Comparison of ENCODE assay signal across 20 cellular contexts in genomic region chr2:182921234-182921633, GRCh38. TPM values are rescaled to one million over a fixed set of nuclear protein-coding genes. Genes with fewer than 3 reads are reported as not detected.
DNase-seq lines count a peak whose midpoint lies in the region; ATAC-seq, FAIRE-seq and TF ChIP-seq lines count a peak whose summit lies in the region.
"Had no signal": no experiment of that assay in that cellular context is flagged by ENCODE, and none has a peak within 500 bp of the region (broad histone marks: within the 10 kb centered on the region; RNA-seq: fewer than 3 reads in every experiment).

No MANE protein-coding gene starts in this region.

- no peak for TF ChIP-seq RAD21 in GM12878 (IDR thresholded peaks at IDR 0.05; ENCODE audit: insufficient read depth, low read depth, low read length)

- POLR2A ChIA-PET in GM12878 (lab: Charles Lee), result no interaction called here
- POLR2A ChIA-PET in CD4-positive, alpha-beta memory T cell (lab: Charles Lee; ENCODE audit: partially characterized antibody), result no interaction called here

- SMC1A ChIA-PET in GM12878 (lab: Charles Lee; ENCODE audit: uncharacterized antibody, unreplicated experiment), result no interaction called here

- no peaks in the 10 kb centered on the region for H3K27me3 ChIP-seq in GM12878 (replicated peaks in 1 of 2; ENCODE audit: control insufficient read depth in 2 of 2, insufficient read depth in 2 of 2, low read length in 1 of 2)
- H3K27me3 ChIP-seq in aorta (ENCODE audit: control insufficient read depth in 1 of 2, insufficient read depth in 2 of 2, low read length in 1 of 2), result no peaks in the 10 kb centered on the region
- no peaks in the 10 kb centered on the region for H3K27me3 ChIP-seq in vagina
- H3K27me3 ChIP-seq in CD4-positive, alpha-beta memory T cell (ENCODE audit: insufficient read depth, low read length), result no peaks in the 10 kb centered on the region
- H3K27me3 ChIP-seq: adrenal gland had no signal

- in situ Hi-C loops in GM12878 (cut with MboI), result no loop called here

- H2AFZ ChIP-seq in GM12878 (ENCODE audit: control insufficient read depth, low read depth, low read length), result no peak overlapping the region

- H3K27ac Mint-ChIP-seq in CD4-positive, alpha-beta memory T cell, result peak overlapping the region in 2 of 7 donors; percentile 19 to 37
- H3K27ac Mint-ChIP-seq: activated T-helper 2 cell treated with anti-CD3 and anti-CD28 coated beads, Interferon-gamma antibody, Interleukin-2, Interleukin-4, amounts not matched to agents 10 μg/mL and 5 μg/mL and 100 μg/mL, durations not matched to agents 14 hours and 24 hours and 36 hours; endodermal cell; T-cell had no signal

- no peaks in the 10 kb centered on the region for H3K27me3 Mint-ChIP-seq in CD4-positive, alpha-beta memory T cell
- H3K27me3 Mint-ChIP-seq: T-cell had no signal

- no peak for FAIRE-seq in GM12878 (lab: Jason Lieb, UNC)
- FAIRE-seq: HTR-8/SVneo had no signal

- no peak overlapping the region for H3K4me2 ChIP-seq in GM12878 (ENCODE audit: control insufficient read depth, insufficient read depth)

- no peak overlapping the region for H3K9ac ChIP-seq in GM12878 (ENCODE audit: control insufficient read depth, insufficient read depth, low read length)

- RAD21 ChIA-PET in GM12878 (lab: Charles Lee; ENCODE audit: unreplicated experiment), result no interaction called here

- H3K4me1 ChIP-seq in GM12878 (ENCODE audit: control insufficient read depth, insufficient read depth, low read length) (no peaks in the 10 kb centered on the region), aorta (ENCODE audit: control insufficient read depth in 1 of 2, insufficient read depth in 2 of 2, low read length in 2 of 2) (peaks cover under 1 to 2% of the 10 kb centered on the region in 2 donors), vagina (no peaks in the 10 kb centered on the region)
- no peaks in the 10 kb centered on the region for H3K4me1 ChIP-seq in CD4-positive, alpha-beta memory T cell (ENCODE audit: insufficient read depth, low read length)

- TF ChIP-seq EP300 in GM12878 (IDR thresholded peaks at IDR 0.05; ENCODE audit: borderline replicate concordance in 1 of 2, control insufficient read depth in 1 of 2, low read depth in 2 of 2, low read length in 2 of 2), result no peak

- H3K36me3 ChIP-seq in GM12878 (ENCODE audit: control insufficient read depth in 2 of 2, insufficient read depth in 2 of 2, low read length in 1 of 2) (no peaks in the 10 kb centered on the region; a peak in 1 of 4 replicates), aorta (ENCODE audit: control insufficient read depth in 1 of 2, insufficient read depth in 2 of 2, low read length in 1 of 2) (peaks cover 0 to 2% of the 10 kb centered on the region in 2 donors), vagina (peaks cover 0 to 2% of the 10 kb centered on the region in 2 donors)
- no peaks in the 10 kb centered on the region for H3K36me3 ChIP-seq in CD4-positive, alpha-beta memory T cell (ENCODE audit: insufficient read depth, low read length)
- H3K36me3 ChIP-seq: thoracic aorta had no signal

- BruUV-seq in GM12878 (replicated peaks; lab: Mats Ljungman, UMichigan), result no TSS peak

- CTCF ChIA-PET in GM12878 (lab: Yijun Ruan, JAX), result no interaction called here
- CTCF ChIA-PET in CD4-positive, alpha-beta memory T cell (lab: Charles Lee; ENCODE audit: partially characterized antibody), result no interaction called here

- no peaks in the 10 kb centered on the region for H3K4me1 Mint-ChIP-seq in CD4-positive, alpha-beta memory T cell
- H3K4me1 Mint-ChIP-seq: T-cell had no signal

- ATAC-seq in GM18861 (IDR thresholded peaks at IDR 0.05; ENCODE audit: unreplicated experiment), result peak; percentile 31
- peak; percentile 54 for ATAC-seq in GM21528 (IDR thresholded peaks at IDR 0.05; ENCODE audit: low FRiP score, unreplicated experiment)
- peak; percentile 47 for ATAC-seq in HG03103 (IDR thresholded peaks at IDR 0.05; ENCODE audit: low read depth, unreplicated experiment)
- peak; percentile 72 for ATAC-seq in GM12878
- no peak for ATAC-seq in aorta (ENCODE audit: low FRiP score)
- ATAC-seq: T-cell had no signal

- no peaks in the 10 kb centered on the region for H3K9me3 Mint-ChIP-seq in CD4-positive, alpha-beta memory T cell
- H3K9me3 Mint-ChIP-seq: activated T-helper 2 cell treated with anti-CD3 and anti-CD28 coated beads, Interferon-gamma antibody, Interleukin-2, Interleukin-4, amounts not matched to agents 10 μg/mL and 5 μg/mL and 100 μg/mL, durations not matched to agents 14 hours and 24 hours and 36 hours; endodermal cell; T-cell had no signal

- no peak overlapping the region for H3K4me3 ChIP-seq in GM12878
- no peak overlapping the region for H3K4me3 ChIP-seq in aorta (ENCODE audit: low read length in 2 of 2)
- no peak overlapping the region for H3K4me3 ChIP-seq in vagina
- H3K4me3 ChIP-seq in CD4-positive, alpha-beta memory T cell (ENCODE audit: low read length in 2 of 2), result no peak overlapping the region
- H3K4me3 ChIP-seq: adrenal gland, thoracic aorta had no signal

- H3K36me3 Mint-ChIP-seq in CD4-positive, alpha-beta memory T cell, result peaks cover 8 to 36% of the 10 kb centered on the region in 2 donors

- H3K27ac ChIP-seq in GM12878 (ENCODE audit: control insufficient read depth, insufficient read depth), result 0 out of 2 replicates have a peak overlapping the region, but pooled peaks have one; percentile 6
- no peak overlapping the region for H3K27ac ChIP-seq in aorta (ENCODE audit: low read depth in 1 of 2, low read length in 2 of 2)
- no peak overlapping the region for H3K27ac ChIP-seq in vagina
- H3K27ac ChIP-seq in CD4-positive, alpha-beta memory T cell (ENCODE audit: low read depth, low read length), result no peak overlapping the region
- H3K27ac ChIP-seq: adrenal gland, thoracic aorta had no signal

- no peaks in the 10 kb centered on the region for H3K79me2 ChIP-seq in GM12878 (ENCODE audit: control insufficient read depth, insufficient read depth, low read length)

- H4K20me1 ChIP-seq in GM12878 (ENCODE audit: control insufficient read depth, insufficient read depth), result no peaks in the 10 kb centered on the region

- TF ChIP-seq POLR2A in GM12878 (IDR thresholded peaks at IDR 0.05; ENCODE audit: low read depth, low read length) (no peak), vagina (IDR thresholded peaks at IDR 0.05) (no peak)

- TF ChIP-seq CTCF in GM12878 (IDR thresholded peaks at IDR 0.05 in 2 of 3, conservative IDR thresholded peaks at IDR 0.05 in 1 of 3; ENCODE audit: control insufficient read depth in 2 of 3, extremely low read depth in 1 of 3, insufficient read depth in 1 of 3, low read depth in 3 of 3, low read length in 3 of 3), result no peak
- TF ChIP-seq CTCF in vagina (IDR thresholded peaks at IDR 0.05), result no peak

- intact Hi-C loops in GM12878 (cut with micrococcal nuclease; ENCODE audit: unreplicated experiment), result no loop called here
- intact Hi-C loops in aorta (cut with DNase I), result no loop called here
- intact Hi-C loops in vagina (cut with DNase I), result no loop called here
- intact Hi-C loops in CD4-positive, alpha-beta memory T cell (cut with micrococcal nuclease), result no loop called here

- H3K4me3 Mint-ChIP-seq in CD4-positive, alpha-beta memory T cell, result no peak overlapping the region
- H3K4me3 Mint-ChIP-seq: endodermal cell, T-cell had no signal

- DNase-seq in GM12878 (ENCODE audit: low read depth, low spot score) (no peak), aorta (no peak), vagina (ENCODE audit: extremely low spot score in 2 of 2) (no peak)
- DNase-seq in stimulated activated CD4-positive, alpha-beta T cell treated with anti-CD3 and anti-CD28 coated beads, Interleukin-4, amount 100 ng/mL, for 24 hours, result no peak
- no peak for DNase-seq in CD4-positive, alpha-beta memory T cell
- DNase-seq: adrenal gland; DMS153; endodermal cell; GOT3; NCI-H2029 treated with DMSO at 0.1 percent for 48 hours; NCI-H524 treated with DMSO at 0.1 percent for 48 hours; nucleus accumbens; stimulated activated CD4-positive, alpha-beta T cell treated with anti-CD3 and anti-CD28 coated beads, Interleukin-2, amount 100 ng/mL, for 48 hours; T-cell had no signal

- H3K9me3 ChIP-seq in GM12878 (replicated peaks; ENCODE audit: control insufficient read depth, insufficient read depth, low read length) (no peaks in the 10 kb centered on the region), aorta (ENCODE audit: control insufficient read depth, low read length) (no peaks in the 10 kb centered on the region), vagina (no peaks in the 10 kb centered on the region)
- H3K9me3 ChIP-seq in CD4-positive, alpha-beta memory T cell (ENCODE audit: control insufficient read depth in 1 of 2, low read length in 2 of 2), result no peaks in the 10 kb centered on the region
- H3K9me3 ChIP-seq: adrenal gland, thoracic aorta had no signal

TF ChIP-seq in GM12878, 131 proteins besides CTCF, POLR2A, EP300 and RAD21 (continues in another document):
- TF ChIP-seq NR2C2 (IDR thresholded peaks at IDR 0.05; ENCODE audit: borderline replicate concordance, control insufficient read depth, insufficient read length, low read depth) (no peak), PAX5 (IDR thresholded peaks at IDR 0.05; ENCODE audit: borderline replicate concordance, low read depth, low read length) (no peak)

RNA-seq across cellular contexts. Expression of gene FRZB, which starts 54.8 kb away (rescaled TPM):
- not detected in 2 replicates for total RNA-seq in GM12878 (2013; cell fraction: nucleolus; rRNA removed)
- not detected in 2 replicates for total RNA-seq in GM12878 (2014; rRNA removed)
- total RNA-seq in GM12878 (2014; rRNA removed; fragmentation: Illumina TruSeq; extraction: Trizol), result not detected in 2 replicates
- total RNA-seq in GM12878 (2021), result not detected in 2 replicates
- not detected for polyA plus RNA-seq in GM12878 (2011; ENCODE audit: low read depth)
- not detected in 2 replicates for polyA plus RNA-seq in GM12878 (2011; rRNA removed)
- not detected in 2 replicates for polyA plus RNA-seq in GM12878 (2011; cell fraction: cytosol; rRNA removed)
- polyA plus RNA-seq in GM12878 (2011; cell fraction: nucleus; rRNA removed), result not detected in 2 replicates
- not detected in 2 replicates for polyA plus RNA-seq in GM12878 (2012)
- not detected in 2 replicates for polyA plus RNA-seq in GM12878 (2014; fragmentation: Illumina TruSeq; extraction: Trizol)
- not detected for polyA plus RNA-seq in GM12878 (2014; fragmentation: Nextera tagmentation; extraction: Ambion mirVana)
- 0.03 TPM in 1 of 2 replicates, not detected in the other for polyA plus RNA-seq in GM12878 (2014; rRNA removed)
- polyA plus RNA-seq in GM12878 (2016; fragmentation: Nextera tagmentation; extraction: Ambion mirVana), result not detected
- polyA minus RNA-seq in GM12878 (2011; rRNA and poly(A)+ RNA removed), result not detected in 2 replicates
- polyA minus RNA-seq in GM12878 (2011; cell fraction: cytosol; rRNA and poly(A)+ RNA removed), result not detected in 2 replicates
- polyA minus RNA-seq in GM12878 (2011; cell fraction: nucleus; rRNA and poly(A)+ RNA removed), result not detected in 2 replicates
- 100 to 1,000 TPM in 1 of 2 donors, 10 to 100 TPM in 1; 71.4 to 122 TPM for total RNA-seq in aorta
- polyA plus RNA-seq in aorta, result 100 to 1,000 TPM in 1 of 2 donors, 10 to 100 TPM in 1; 47.9 to 277 TPM
- total RNA-seq in vagina, result 3.9 TPM
- not detected for total RNA-seq in CD4-positive, alpha-beta memory T cell
- under 1 TPM in 1 of 2 donors, not detected in 1; 0.43 TPM for polyA plus RNA-seq in CD4-positive, alpha-beta memory T cell
- total RNA-seq: activated T-helper 2 cell treated with anti-CD3 and anti-CD28 coated beads, Interferon-gamma antibody, Interleukin-2, Interleukin-4, amounts not matched to agents 10 μg/mL and 5 μg/mL and 100 μg/mL, durations not matched to agents 14 hours and 24 hours and 36 hours had no signal

Comparison
In these comparisons a context has a peak if more than half of its experiments do, and no peak if none do; other contexts are left out.
1. RNA of gene FRZB, which starts 54.8 kb away (total RNA-seq): 71.4 to 122 TPM in aorta; 3.9 TPM in vagina (single experiment), not detected in CD4-positive, alpha-beta memory T cell and not detected in GM12878; every median in the first group is over 10 times any median in the second.